Comparison of ENCODE assay signal across 2 cellular contexts in genomic region chr15:64747578-64747977, GRCh38.
TF ChIP-seq lines count a peak whose summit lies in the region.

No MANE protein-coding gene starts in this region.

TF ChIP-seq in GM23338, 12 proteins besides CTCF, POLR2A, EP300 and RAD21:
- TF ChIP-seq ZNF462 (CRISPR knock-in tag; IDR thresholded peaks at IDR 0.05) (no peak), POLR2AphosphoS5 (IDR thresholded peaks at IDR 0.05; ENCODE audit: low read depth) (no peak), EZH2 (IDR thresholded peaks at IDR 0.05; ENCODE audit: low read depth, unreplicated experiment) (no peak), ZNF331 (CRISPR knock-in tag; IDR thresholded peaks at IDR 0.05; ENCODE audit: low read depth) (no peak), JUNB (IDR thresholded peaks at IDR 0.05; ENCODE audit: unreplicated experiment) (no peak), NANOG (IDR thresholded peaks at IDR 0.05; ENCODE audit: borderline replicate concordance) (no peak), REST (IDR thresholded peaks at IDR 0.05; ENCODE audit: unreplicated experiment) (no peak), CREB1 (CRISPR knock-in tag; IDR thresholded peaks at IDR 0.05; ENCODE audit: low read depth) (no peak), STAT1 (IDR thresholded peaks at IDR 0.05; ENCODE audit: unreplicated experiment) (no peak), ETS1 (IDR thresholded peaks at IDR 0.05) (no peak), ZNF114 (CRISPR knock-in tag; IDR thresholded peaks at IDR 0.05) (no peak), EZH2phosphoT487 (IDR thresholded peaks at IDR 0.05; ENCODE audit: unreplicated experiment) (no peak)

TF ChIP-seq in H1, 55 proteins besides CTCF, POLR2A, EP300 and RAD21:
- TF ChIP-seq ASH2L (IDR thresholded peaks at IDR 0.05; ENCODE audit: low read length): no peak
- TF ChIP-seq JUN (IDR thresholded peaks at IDR 0.05; ENCODE audit: low read depth, low read length): no peak
- TF ChIP-seq TEAD4 (IDR thresholded peaks at IDR 0.05; ENCODE audit: low read depth, low read length): no peak
- no peak for TF ChIP-seq GABPA (IDR thresholded peaks at IDR 0.05; ENCODE audit: borderline replicate concordance, insufficient read depth, low read length)
- no peak for TF ChIP-seq MAX (IDR thresholded peaks at IDR 0.05)
- no peak for TF ChIP-seq SP2 (IDR thresholded peaks at IDR 0.05; ENCODE audit: low read length)
- TF ChIP-seq BRCA1 (IDR thresholded peaks at IDR 0.05; ENCODE audit: low read depth, low read length): no peak
- TF ChIP-seq CBX8 (IDR thresholded peaks at IDR 0.05; ENCODE audit: borderline replicate concordance, low read depth, low read length): no peak
- no peak for TF ChIP-seq CTBP2 (IDR thresholded peaks at IDR 0.05; ENCODE audit: borderline replicate concordance, insufficient read depth, insufficient read length, low read length)
- TF ChIP-seq TAF1 (IDR thresholded peaks at IDR 0.05; ENCODE audit: low read depth, low read length): no peak
- no peak for TF ChIP-seq RNF2 (IDR thresholded peaks at IDR 0.05; ENCODE audit: borderline replicate concordance, low read depth, low read length, missing control alignments, poor library complexity, severe bottlenecking)
- TF ChIP-seq CBX5 (IDR thresholded peaks at IDR 0.05; ENCODE audit: low read depth, low read length): no peak
- TF ChIP-seq POLR2AphosphoS5 (IDR thresholded peaks at IDR 0.05; ENCODE audit: low read depth, low read length): no peak
- no peak for TF ChIP-seq POU5F1 (IDR thresholded peaks at IDR 0.05; ENCODE audit: low read depth, low read length)
- TF ChIP-seq SIRT6 (IDR thresholded peaks at IDR 0.05; ENCODE audit: low read length): no peak
- TF ChIP-seq KDM4A (IDR thresholded peaks at IDR 0.05; ENCODE audit: low read depth, low read length, severe bottlenecking): no peak
- TF ChIP-seq SUZ12 (IDR thresholded peaks at IDR 0.05; ENCODE audit: low read length): no peak
- no peak for TF ChIP-seq TAF7 (optimal IDR thresholded peaks at IDR 0.05; ENCODE audit: borderline replicate concordance, low read depth, low read length)
